Comparison of ENCODE assay signal across 13 cellular contexts in the genomic region with DNA sequence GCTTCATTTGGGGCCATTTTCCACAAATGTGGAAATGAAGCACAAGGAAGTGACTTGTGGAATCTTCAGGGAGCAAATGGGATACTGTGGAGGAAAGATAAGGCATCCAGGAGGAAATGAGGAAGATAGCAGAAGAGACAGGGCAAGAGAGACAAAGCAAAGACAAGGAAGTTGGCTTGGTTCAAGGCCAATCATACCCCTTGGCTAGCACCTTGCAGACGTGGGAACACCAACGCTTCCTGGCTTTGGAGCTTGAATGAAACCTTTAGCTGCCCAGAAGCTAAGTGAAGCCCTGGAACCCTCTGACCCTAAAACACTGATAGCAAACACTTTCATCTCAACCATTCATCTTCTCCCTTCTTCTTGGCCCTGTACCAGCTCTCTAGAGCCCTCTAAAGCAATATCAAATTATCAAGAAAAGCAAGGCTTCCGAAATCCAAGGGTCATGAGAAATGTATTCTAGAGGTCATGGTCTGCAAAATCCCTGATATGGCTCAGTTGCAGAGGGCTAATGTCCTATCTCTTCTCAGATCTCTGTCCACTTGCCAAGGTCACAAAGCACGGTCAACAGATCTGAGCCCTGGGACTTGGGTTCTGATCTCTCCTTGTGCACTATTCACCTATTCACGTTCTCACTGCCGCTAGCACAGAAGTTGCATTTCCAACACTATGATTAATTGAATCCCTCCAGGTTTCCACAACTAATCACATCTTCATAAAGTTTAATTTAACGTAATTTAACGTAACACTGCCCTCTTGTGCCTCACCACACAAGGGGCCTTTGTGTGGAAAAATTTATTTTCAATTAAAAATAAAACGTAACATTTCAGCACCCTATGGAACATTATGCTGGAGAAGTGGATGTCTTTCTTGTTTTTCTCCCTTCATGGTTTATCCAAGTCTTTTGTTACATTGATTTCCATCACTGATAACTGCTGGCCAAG.
A peak's percentile ranks its signal among the peaks of the same experiment; 100 is the strongest.
DNase-seq lines count a peak whose midpoint lies in the region; TF ChIP-seq lines count a peak whose summit lies in the region.
"Had no signal": no experiment of that assay in that cellular context is flagged by ENCODE, and none has a peak within 500 bp of the region (broad histone marks: within the 10 kb centered on the region; RNA-seq: fewer than 3 reads in every experiment).

No MANE protein-coding gene starts in this region.

- in situ Hi-C loops in transverse colon (cut with MboI; ENCODE audit: low pct_ligation_motif_present in 1 of 4, low pct_unique_long_range_greater_than_20kb in 1 of 4, low sequenced_read_pairs in 3 of 4) = loop anchor here in 3 of 4 donors (25.0 kb wide), 1 partner anchor 708 kb away; no protein-coding TSS in a partner anchor

- WGBS in transverse colon (ENCODE audit: low coverage in 1 of 2), 2 donors = 45 to 54% methylated on average over 9 of the region's 9 CpGs

- TF ChIP-seq CTCF in breast epithelium (IDR thresholded peaks at IDR 0.05) = peak in 2 of 3 donors; percentile 8 to 32
- peak; percentile 26 to 47 (median 35) for TF ChIP-seq CTCF in transverse colon (IDR thresholded peaks at IDR 0.05)

- no peak for TF ChIP-seq EP300 in transverse colon (IDR thresholded peaks at IDR 0.05; ENCODE audit: low read depth)

- no peak overlapping the region for H3K27ac ChIP-seq in breast epithelium
- no peak overlapping the region for H3K27ac ChIP-seq in transverse colon
- H3K27ac ChIP-seq: A549 had no signal

- intact Hi-C loops in breast epithelium (cut with DNase I; ENCODE audit: low total_unique reads) = no loop called here
- intact Hi-C loops in transverse colon (cut with DNase I; ENCODE audit: low total_unique reads) = loop anchor here (5.0 kb wide), 1 partner anchor 713 kb away; no protein-coding TSS in a partner anchor

- no peaks in the 10 kb centered on the region for H3K9me3 ChIP-seq in breast epithelium
- no peaks in the 10 kb centered on the region for H3K9me3 ChIP-seq in transverse colon
- H3K9me3 ChIP-seq: A549, HAP-1 had no signal

- H3K27me3 ChIP-seq in breast epithelium (no peaks in the 10 kb centered on the region), transverse colon (no peaks in the 10 kb centered on the region)

- H3K4me1 ChIP-seq in breast epithelium = no peaks in the 10 kb centered on the region
- H3K4me1 ChIP-seq in transverse colon = peaks cover 0 to 4% (median 0%) of the 10 kb centered on the region in 4 donors
- H3K4me1 ChIP-seq: A549, HAP-1 had no signal

- DNase-seq in DMS79 treated with DMSO at 0.1 percent for 48 hours (lab: John Stamatoyannopoulos, UW) = peak; percentile 8
- no peak for DNase-seq in DMS79 (lab: John Stamatoyannopoulos, UW)
- DNase-seq in breast epithelium (ENCODE audit: low spot score in 2 of 2) = no peak
- DNase-seq in kidney tubule cell (ENCODE audit: low spot score) = peak; percentile 60
- DNase-seq in transverse colon = no peak
- DNase-seq in hippocampal formation (lab: John Stamatoyannopoulos, UW) = no peak
- DNase-seq in NCI-H345 (lab: John Stamatoyannopoulos, UW) = no peak
- no peak for DNase-seq in dedifferentiated amniotic fluid mesenchymal stem cell (ENCODE audit: extremely low spot score)
- DNase-seq: activated effector memory CD4-positive, alpha-beta T cell treated with Interleukin-2 at 50 U/mL for 16 hours; NCI-H2227 treated with DMSO at 0.1 percent for 48 hours; stimulated activated naive B cell treated with anti-CD40 and anti-IgM and Interleukin-4, amounts not matched to agents 10 μg/mL and 1 μg/mL and 100 μg/mL, for 72 hours had no signal

- no peak overlapping the region for H3K4me3 ChIP-seq in breast epithelium
- H3K4me3 ChIP-seq in transverse colon = no peak overlapping the region
- H3K4me3 ChIP-seq: A549, HAP-1 had no signal

- no peak for TF ChIP-seq POLR2A in breast epithelium (IDR thresholded peaks at IDR 0.05)
- TF ChIP-seq POLR2A in transverse colon (IDR thresholded peaks at IDR 0.05) = no peak

- no peaks in the 10 kb centered on the region for H3K36me3 ChIP-seq in breast epithelium
- H3K36me3 ChIP-seq in transverse colon = no peaks in the 10 kb centered on the region
- H3K36me3 ChIP-seq: HAP-1 had no signal

Comparison
In these comparisons a context has a peak if more than half of its experiments do, and no peak if none do; other contexts are left out.
1. DNase-seq: peak in DMS79 treated with DMSO at 0.1 percent for 48 hours (single experiment) and kidney tubule cell (single experiment); none in DMS79 (single experiment), breast epithelium (0 of 2), transverse colon (single experiment), hippocampal formation (0 of 2), NCI-H345 (single experiment) and dedifferentiated amniotic fluid mesenchymal stem cell (single experiment).